In the genomic region with DNA sequence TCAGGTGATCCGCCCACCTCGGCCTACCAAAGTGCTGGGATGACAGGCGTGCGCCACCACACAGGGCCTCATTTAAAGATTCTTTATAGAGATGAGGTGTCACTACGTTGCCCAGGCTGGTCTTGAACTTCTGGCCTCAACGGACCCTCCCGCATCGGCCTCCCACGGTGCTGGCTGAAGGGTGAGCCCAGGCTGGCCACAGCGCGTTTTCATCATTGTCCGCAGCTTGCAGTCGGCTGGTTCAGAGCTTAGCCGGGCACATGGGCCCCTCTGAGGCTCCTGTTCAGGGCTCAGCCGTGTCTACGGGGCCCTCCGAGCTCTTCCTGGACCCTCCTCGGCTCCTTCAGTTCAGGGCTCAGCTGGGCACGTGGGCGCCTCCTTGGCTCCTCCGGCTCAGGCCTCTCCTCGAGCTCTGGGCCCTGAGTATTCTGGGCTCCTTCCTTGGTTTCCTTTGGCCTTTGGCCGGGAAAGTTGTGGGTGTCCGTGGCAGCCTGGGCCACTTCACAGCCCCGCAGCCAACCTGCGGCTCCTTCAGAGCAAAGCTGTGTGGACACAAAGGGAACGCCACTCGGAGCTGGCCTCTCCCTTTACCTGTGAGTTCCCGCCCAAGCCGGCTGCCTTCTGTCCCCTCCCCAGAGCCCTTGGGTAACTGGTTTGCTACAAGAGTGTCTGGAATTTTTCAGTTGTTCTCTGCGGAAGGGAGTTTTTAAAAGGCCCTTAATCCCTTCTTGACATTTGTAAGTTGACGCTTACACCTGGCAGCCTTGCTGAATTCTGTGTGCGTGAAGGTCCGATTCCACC, we compare ENCODE assay signal across 20 cellular contexts. TPM values are rescaled to one million over a fixed set of nuclear protein-coding genes. Genes with fewer than 3 reads are reported as not detected.
DNase-seq lines count a peak whose midpoint lies in the region; ATAC-seq and TF ChIP-seq lines count a peak whose summit lies in the region.
"Had no signal": no experiment of that assay in that cellular context is flagged by ENCODE, and none has a peak within 500 bp of the region (broad histone marks: within the 10 kb centered on the region; RNA-seq: fewer than 3 reads in every experiment).

No MANE protein-coding gene starts in this region.

- H3K4me1 ChIP-seq in esophagus squamous epithelium (peaks cover 7 to 54% (median 12%) of the 10 kb centered on the region in 3 donors), stomach (peaks cover 0 to 16% (median 3%) of the 10 kb centered on the region in 4 donors)
- H3K4me1 ChIP-seq: BE2C, pancreas had no signal

- 56 to 88% methylated on average over 16 to 18 of the region's 34 CpGs for WGBS in esophagus squamous epithelium, 2 donors
- 54 to 73% (median 61%) methylated on average over 31 to 34 of the region's 34 CpGs for WGBS in stomach, 5 donors

- H3K27me3 ChIP-seq in esophagus squamous epithelium: peaks cover 0 to 56% (median 0%) of the 10 kb centered on the region in 4 donors
- peaks cover 0 to 55% (median 8%) of the 10 kb centered on the region in 3 donors for H3K27me3 ChIP-seq in stomach
- H3K27me3 ChIP-seq: BE2C, pancreas had no signal

- TF ChIP-seq POLR2A in esophagus squamous epithelium (IDR thresholded peaks at IDR 0.05): no peak
- TF ChIP-seq POLR2A in stomach (IDR thresholded peaks at IDR 0.05): no peak

- DNase-seq in NCI-H2107 treated with DMSO at 0.1 percent for 48 hours (lab: John Stamatoyannopoulos, UW; ENCODE audit: unreplicated experiment): peak; percentile 6
- no peak for DNase-seq in NCI-H2107 (lab: John Stamatoyannopoulos, UW)
- DNase-seq in esophagus squamous epithelium (lab: John Stamatoyannopoulos, UW): no peak
- peak; percentile 59 for DNase-seq in stomach
- no peak for DNase-seq in NOMO-1 treated with DMSO at 0.1 percent for 48 hours (lab: John Stamatoyannopoulos, UW; ENCODE audit: unreplicated experiment)
- DNase-seq: activated CD8-positive, alpha-beta T cell treated with anti-CD3 and anti-CD28 coated beads, Interleukin-2, amount 10 ng/mL, durations not matched to agents 7 days and 5 days; BE2C; hippocampal formation; kidney glomerular epithelial cell; NCI-H345; NK-92 treated with Interleukin-12 subunit alpha and Interleukin-12 subunit beta, amount 100 ng/mL, for 24 hours; pancreas; stimulated activated CD4-positive, alpha-beta T cell treated with anti-CD3 and anti-CD28 coated beads, Interleukin-4, amount 100 ng/mL, for 24 hours; stimulated activated CD8-positive, alpha-beta memory T cell treated with anti-CD3 and anti-CD28 coated beads, Interleukin-4, amount 100 ng/mL, for 48 hours; T-helper 1 cell; WERI-Rb-1 had no signal

- no peak for ATAC-seq in HG03135 (IDR thresholded peaks at IDR 0.05; ENCODE audit: unreplicated experiment)
- ATAC-seq: activated CD8-positive, alpha-beta T cell treated with anti-CD3 and anti-CD28 coated beads, Interleukin-2, amount 10 ng/mL, durations not matched to agents 7 days and 5 days had no signal

- H3K36me3 ChIP-seq in esophagus squamous epithelium: no peaks in the 10 kb centered on the region
- no peaks in the 10 kb centered on the region for H3K36me3 ChIP-seq in stomach
- H3K36me3 ChIP-seq: BE2C, pancreas, thoracic aorta, WERI-Rb-1 had no signal

- peak overlapping the region; percentile 34 to 68 (median 60) for H3K27ac ChIP-seq in esophagus squamous epithelium
- no peak overlapping the region for H3K27ac ChIP-seq in stomach
- H3K27ac ChIP-seq: 22Rv1, pancreas, thoracic aorta, WERI-Rb-1 had no signal

- intact Hi-C loops in esophagus squamous epithelium (cut with DNase I): no loop called here
- intact Hi-C loops in stomach (cut with DNase I; ENCODE audit: low total_unique reads): no loop called here

- TF ChIP-seq EP300 in stomach (IDR thresholded peaks at IDR 0.05): no peak

- TF ChIP-seq CTCF in esophagus squamous epithelium (IDR thresholded peaks at IDR 0.05): peak in 1 of 6 experiments; percentile 25
- no peak for TF ChIP-seq CTCF in stomach (IDR thresholded peaks at IDR 0.05)

- H3K9me3 ChIP-seq in esophagus squamous epithelium (no peaks in the 10 kb centered on the region), stomach (no peaks in the 10 kb centered on the region)
- H3K9me3 ChIP-seq: BE2C, pancreas, thoracic aorta had no signal

- H3K4me3 ChIP-seq in esophagus squamous epithelium: no peak overlapping the region
- no peak overlapping the region for H3K4me3 ChIP-seq in stomach
- H3K4me3 ChIP-seq: pancreas, thoracic aorta had no signal

RNA-seq across cellular contexts. Expression of gene MSLN, which starts 1.2 kb away (rescaled TPM):
- total RNA-seq in esophagus squamous epithelium (1 to 10 TPM in 2 of 4 donors, under 1 TPM in 2; 0.79 to 5.4 (median 2.3) TPM), stomach (10 to 100 TPM in 1 of 5 donors, 1 to 10 TPM in 3, not detected in 1; 1.6 to 41.5 (median 3.4) TPM)
- 10 to 100 TPM in 1 of 3 donors, 1 to 10 TPM in 1, under 1 TPM in 1; 0.92 to 83.7 (median 6.1) TPM for polyA plus RNA-seq in stomach
- total RNA-seq: activated CD8-positive, alpha-beta T cell treated with anti-CD3 and anti-CD28 coated beads, Interleukin-2, amount 10 ng/mL, durations not matched to agents 7 days and 5 days; cardiac septum had no signal

RNA-seq across cellular contexts. Expression of gene CIAO3, which starts 18.5 kb away (rescaled TPM):
- total RNA-seq in esophagus squamous epithelium (10 to 100 TPM; 29.7 to 34.5 (median 33.2) TPM), stomach (100 to 1,000 TPM in 1 of 5 donors, 10 to 100 TPM in 4; 35.4 to 145 (median 62.9) TPM)
- 10 to 100 TPM; 22.8 to 37.6 (median 37.2) TPM for polyA plus RNA-seq in stomach

RNA-seq across cellular contexts. Expression of gene RPUSD1, which starts 28.9 kb away (rescaled TPM):
- total RNA-seq in esophagus squamous epithelium: 10 to 100 TPM; 20.3 to 33.3 (median 24.9) TPM
- total RNA-seq in stomach: 10 to 100 TPM in 4 of 5 donors, 1 to 10 TPM in 1; 9.0 to 43.7 (median 37.9) TPM
- 10 to 100 TPM; 16.4 to 22.9 (median 17.3) TPM for polyA plus RNA-seq in stomach

RNA-seq across cellular contexts. Expression of gene CHTF18, which starts 29.1 kb away (rescaled TPM):
- total RNA-seq in esophagus squamous epithelium (10 to 100 TPM in 1 of 4 donors, 1 to 10 TPM in 3; 5.0 to 17.8 (median 7.3) TPM), stomach (100 to 1,000 TPM in 1 of 5 donors, 10 to 100 TPM in 2, 1 to 10 TPM in 2; 2.9 to 143 (median 15.2) TPM)
- polyA plus RNA-seq in stomach: 10 to 100 TPM; 17.9 to 31.0 (median 25.1) TPM

RNA-seq across cellular contexts. Expression of gene HAGHL, which starts 32.4 kb away (rescaled TPM):
- total RNA-seq in esophagus squamous epithelium: 1 to 10 TPM in 3 of 4 donors, not detected in 1; 1.7 to 5.7 (median 4.8) TPM
- total RNA-seq in stomach: 10 to 100 TPM in 1 of 5 donors, 1 to 10 TPM in 2, not detected in 2; 3.3 to 19.9 (median 4.0) TPM
- polyA plus RNA-seq in stomach: 1 to 10 TPM; 3.1 to 7.9 (median 3.7) TPM

Comparison
In these comparisons a context has a peak if more than half of its experiments do, and no peak if none do; other contexts are left out.
1. DNase-seq: peak in NCI-H2107 treated with DMSO at 0.1 percent for 48 hours (single experiment) and stomach (single experiment); none in NCI-H2107 (single experiment), esophagus squamous epithelium (single experiment) and NOMO-1 treated with DMSO at 0.1 percent for 48 hours (single experiment).
2. H3K27ac ChIP-seq: peak in esophagus squamous epithelium (4 of 4); none in stomach (0 of 5).